ENCODE assay signal across 34 cellular contexts in genomic region chr4:152419809-152420208, GRCh38.
"Had no signal": no experiment of that assay in that cellular context is flagged by ENCODE, and none has a peak within 500 bp of the region (broad histone marks: within the 10 kb centered on the region; RNA-seq: fewer than 3 reads in every experiment).

No MANE protein-coding gene starts in this region.

- H3K27me3 ChIP-seq: adrenal gland, body of pancreas, colonic mucosa, esophagus squamous epithelium, gastroesophageal sphincter, heart right ventricle had no signal

- H3K27ac ChIP-seq: adrenal gland, body of pancreas, colonic mucosa, epithelial cell of prostate, esophagus squamous epithelium, gastroesophageal sphincter, heart right ventricle, WERI-Rb-1 had no signal

- H3K9me3 ChIP-seq: adrenal gland, body of pancreas, colonic mucosa, esophagus squamous epithelium, gastroesophageal sphincter, heart right ventricle had no signal

- FAIRE-seq: endometrium, endothelial cell of umbilical vein had no signal

- H3K36me3 ChIP-seq: adrenal gland, colonic mucosa, esophagus squamous epithelium, gastroesophageal sphincter, heart right ventricle, WERI-Rb-1 had no signal

- H3K4me3 Mint-ChIP-seq: activated B cell treated with CpG ODN at 0.5 μM for 24 hours; activated CD8-positive, alpha-beta T cell treated with anti-CD3 and anti-CD28 coated beads for 36 hours; activated naive CD4-positive, alpha-beta T cell treated with anti-CD3 and anti-CD28 coated beads for 36 hours; activated naive CD4-positive, alpha-beta T cell treated with anti-CD3 and anti-CD28 coated beads, Interleukin-2, amount 50 U/mL, for 24 hours; activated naive CD8-positive, alpha-beta T cell treated with anti-CD3 and anti-CD28 coated beads for 36 hours; activated naive CD8-positive, alpha-beta T cell treated with anti-CD3 and anti-CD28 coated beads, Interleukin-2, amount 50 U/mL, for 24 hours; activated T-cell treated with anti-CD3 and anti-CD28 coated beads, Interleukin-2, amount 50 U/mL, for 4 hours; activated T-helper 1 cell treated with anti-CD3 and anti-CD28 coated beads, Interleukin-12 subunit alpha, Interleukin-12 subunit beta, Interleukin-2, Interleukin-4 antibody, amounts not matched to agents 30 ng/mL and 10 ng/mL and 1 ng/mL, durations not matched to agents 14 hours and 24 hours and 36 hours; T-helper 1 cell treated with Interleukin-12 subunit alpha and Interleukin-12 subunit beta and Interleukin-4 antibody, amounts not matched to agents 30 μg/mL and 1 μg/mL, for 36 hours; T-helper 2 cell treated with Interferon-gamma antibody and Interleukin-4, amounts not matched to agents 5 μg/mL and 100 μg/mL, for 36 hours had no signal

- DNase-seq: activated B cell treated with CpG ODN at 0.5 μM for 24 hours; activated CD4-positive, alpha-beta T cell treated with anti-CD3 and anti-CD28 coated beads for 48 hours; activated CD4-positive, alpha-beta T cell treated with anti-CD3 and anti-CD28 coated beads, Interleukin-2, amount 50 U/mL, for 1 hour; activated CD4-positive, alpha-beta T cell treated with anti-CD3 and anti-CD28 coated beads, Interleukin-2, amount 50 U/mL, for 48 hours; activated CD8-positive, alpha-beta memory T cell treated with anti-CD3 and anti-CD28 coated beads for 24 hours; activated CD8-positive, alpha-beta T cell treated with anti-CD3 and anti-CD28 coated beads for 36 hours; activated effector memory CD4-positive, alpha-beta T cell treated with anti-CD3 and anti-CD28 coated beads, Interleukin-2, amount 50 U/mL, for 16 hours; activated naive CD4-positive, alpha-beta T cell treated with anti-CD3 and anti-CD28 coated beads for 36 hours; activated naive CD8-positive, alpha-beta T cell treated with anti-CD3 and anti-CD28 coated beads for 36 hours; activated naive CD8-positive, alpha-beta T cell treated with anti-CD3 and anti-CD28 coated beads, Interleukin-2, amount 50 U/mL, for 24 hours; activated T-cell treated with anti-CD3 and anti-CD28 coated beads, Interleukin-2, amount 50 U/mL, for 4 hours; adrenal gland; amygdala; aorta; body of pancreas; caudate nucleus; cerebellar nuclear complex; colonic mucosa; effector CD8-positive, alpha-beta T cell; esophagus squamous epithelium; foreskin melanocyte; heart right ventricle; T1000; WERI-Rb-1 had no signal

- H3K4me3 ChIP-seq: adrenal gland, body of pancreas, colonic mucosa, esophagus squamous epithelium, gastroesophageal sphincter, heart right ventricle had no signal

- ATAC-seq: activated CD4-positive, CD25-positive, alpha-beta regulatory T cell treated with anti-CD3 and anti-CD28 coated beads, Interleukin-2, amount 50 U/mL, for 24 hours; activated CD8-positive, alpha-beta T cell treated with anti-CD3 and anti-CD28 coated beads for 36 hours; activated naive CD8-positive, alpha-beta T cell treated with anti-CD3 and anti-CD28 coated beads, Interleukin-2, amount 50 U/mL, for 24 hours; activated T-cell treated with anti-CD3 and anti-CD28 coated beads, Interleukin-2, amount 50 U/mL, for 4 hours; body of pancreas; gastroesophageal sphincter; heart right ventricle had no signal

- H3K27ac Mint-ChIP-seq: activated B cell treated with CpG ODN at 0.5 μM for 24 hours; activated CD8-positive, alpha-beta T cell treated with anti-CD3 and anti-CD28 coated beads for 36 hours; activated naive CD4-positive, alpha-beta T cell treated with anti-CD3 and anti-CD28 coated beads for 36 hours; activated naive CD4-positive, alpha-beta T cell treated with anti-CD3 and anti-CD28 coated beads, Interleukin-2, amount 50 U/mL, for 24 hours; activated naive CD8-positive, alpha-beta T cell treated with anti-CD3 and anti-CD28 coated beads for 36 hours; activated naive CD8-positive, alpha-beta T cell treated with anti-CD3 and anti-CD28 coated beads, Interleukin-2, amount 50 U/mL, for 24 hours; activated T-helper 1 cell treated with anti-CD3 and anti-CD28 coated beads, Interleukin-12 subunit alpha, Interleukin-12 subunit beta, Interleukin-2, Interleukin-4 antibody, amounts not matched to agents 30 ng/mL and 10 ng/mL and 1 ng/mL, durations not matched to agents 14 hours and 24 hours and 36 hours; activated T-helper 2 cell treated with anti-CD3 and anti-CD28 coated beads, Interferon-gamma antibody, Interleukin-2, Interleukin-4, amounts not matched to agents 10 μg/mL and 5 μg/mL and 100 μg/mL, durations not matched to agents 14 hours and 24 hours and 36 hours; T-helper 1 cell treated with Interleukin-12 subunit alpha and Interleukin-12 subunit beta and Interleukin-4 antibody, amounts not matched to agents 30 μg/mL and 1 μg/mL, for 36 hours; T-helper 2 cell treated with Interferon-gamma antibody and Interleukin-4, amounts not matched to agents 5 μg/mL and 100 μg/mL, for 36 hours had no signal

- H3K27me3 Mint-ChIP-seq: activated B cell treated with CpG ODN at 0.5 μM for 24 hours; activated CD8-positive, alpha-beta T cell treated with anti-CD3 and anti-CD28 coated beads for 36 hours; activated naive CD4-positive, alpha-beta T cell treated with anti-CD3 and anti-CD28 coated beads, Interleukin-2, amount 50 U/mL, for 24 hours; activated naive CD8-positive, alpha-beta T cell treated with anti-CD3 and anti-CD28 coated beads for 36 hours; activated naive CD8-positive, alpha-beta T cell treated with anti-CD3 and anti-CD28 coated beads, Interleukin-2, amount 50 U/mL, for 24 hours had no signal

- H3K4me1 ChIP-seq: body of pancreas, colonic mucosa, esophagus squamous epithelium had no signal
